In the genomic region with DNA sequence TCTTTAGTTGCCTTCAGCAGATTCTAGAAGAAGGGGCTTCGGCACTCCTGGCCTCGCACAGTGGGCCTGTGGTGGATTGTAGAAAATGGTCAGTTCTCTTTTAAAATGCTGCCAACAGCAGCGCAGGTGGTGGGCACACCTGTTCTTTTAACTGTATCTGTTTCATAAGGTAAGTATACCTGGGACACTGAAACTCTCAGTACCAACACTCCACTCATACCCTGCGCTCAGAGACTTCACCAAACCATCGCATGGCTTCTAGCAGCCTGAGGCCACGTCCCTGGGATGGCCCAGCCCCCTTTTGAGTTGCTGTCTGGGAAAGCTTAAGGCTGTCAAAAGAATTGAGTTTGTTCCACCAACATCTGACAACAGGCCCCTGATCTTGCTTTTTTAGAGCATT, we compare ENCODE assay signal across 25 cellular contexts. TPM values are rescaled to one million over a fixed set of nuclear protein-coding genes. Genes with fewer than 3 reads are reported as not detected.
A peak's percentile ranks its signal among the peaks of the same experiment; 100 is the strongest.
DNase-seq lines count a peak whose midpoint lies in the region; ATAC-seq and TF ChIP-seq lines count a peak whose summit lies in the region.
"Had no signal": no experiment of that assay in that cellular context is flagged by ENCODE, and none has a peak within 500 bp of the region (broad histone marks: within the 10 kb centered on the region; RNA-seq: fewer than 3 reads in every experiment).

No MANE protein-coding gene starts in this region.

- peaks cover 1% of the 10 kb centered on the region for H3K36me3 Mint-ChIP-seq in activated naive CD4-positive, alpha-beta T cell treated with anti-CD3 and anti-CD28 coated beads, Interleukin-2, amount 50 U/mL, for 24 hours
- peaks cover 3% of the 10 kb centered on the region for H3K36me3 Mint-ChIP-seq in activated naive CD4-positive, alpha-beta T cell treated with anti-CD3 and anti-CD28 coated beads for 36 hours (ENCODE audit: low read depth)
- peaks cover 12% of the 10 kb centered on the region for H3K36me3 Mint-ChIP-seq in activated B cell treated with CpG ODN at 0.5 μM for 24 hours (ENCODE audit: low read depth)
- no peaks in the 10 kb centered on the region for H3K36me3 Mint-ChIP-seq in osteocyte (ENCODE audit: unreplicated experiment)
- H3K36me3 Mint-ChIP-seq in type B pancreatic cell: no peaks in the 10 kb centered on the region
- peaks cover 4% of the 10 kb centered on the region for H3K36me3 Mint-ChIP-seq in activated naive CD8-positive, alpha-beta T cell treated with anti-CD3 and anti-CD28 coated beads, Interleukin-2, amount 50 U/mL, for 24 hours (ENCODE audit: low read depth)
- H3K36me3 Mint-ChIP-seq: activated naive CD8-positive, alpha-beta T cell; WTC11 had no signal

- H3K27me3 Mint-ChIP-seq in activated naive CD4-positive, alpha-beta T cell treated with anti-CD3 and anti-CD28 coated beads, Interleukin-2, amount 50 U/mL, for 24 hours: no peaks in the 10 kb centered on the region
- no peaks in the 10 kb centered on the region for H3K27me3 Mint-ChIP-seq in activated naive CD4-positive, alpha-beta T cell treated with anti-CD3 and anti-CD28 coated beads for 36 hours (ENCODE audit: low read depth)
- H3K27me3 Mint-ChIP-seq in activated B cell treated with CpG ODN at 0.5 μM for 24 hours: no peaks in the 10 kb centered on the region
- H3K27me3 Mint-ChIP-seq in osteocyte (ENCODE audit: unreplicated experiment): no peaks in the 10 kb centered on the region
- H3K27me3 Mint-ChIP-seq in type B pancreatic cell: no peaks in the 10 kb centered on the region
- H3K27me3 Mint-ChIP-seq in activated naive CD8-positive, alpha-beta T cell treated with anti-CD3 and anti-CD28 coated beads, Interleukin-2, amount 50 U/mL, for 24 hours: no peaks in the 10 kb centered on the region
- H3K27me3 Mint-ChIP-seq: activated naive CD8-positive, alpha-beta T cell; progenitor cell of endocrine pancreas had no signal

- no peaks in the 10 kb centered on the region for H3K4me1 Mint-ChIP-seq in activated naive CD4-positive, alpha-beta T cell treated with anti-CD3 and anti-CD28 coated beads, Interleukin-2, amount 50 U/mL, for 24 hours
- H3K4me1 Mint-ChIP-seq in activated naive CD4-positive, alpha-beta T cell treated with anti-CD3 and anti-CD28 coated beads for 36 hours (ENCODE audit: low read depth): peaks cover 5% of the 10 kb centered on the region
- peaks cover 22% of the 10 kb centered on the region for H3K4me1 Mint-ChIP-seq in activated B cell treated with CpG ODN at 0.5 μM for 24 hours
- peaks cover 15% of the 10 kb centered on the region for H3K4me1 Mint-ChIP-seq in osteocyte (ENCODE audit: unreplicated experiment)
- peaks cover 41% of the 10 kb centered on the region for H3K4me1 Mint-ChIP-seq in type B pancreatic cell (ENCODE audit: unreplicated experiment)
- no peaks in the 10 kb centered on the region for H3K4me1 Mint-ChIP-seq in activated naive CD8-positive, alpha-beta T cell treated with anti-CD3 and anti-CD28 coated beads, Interleukin-2, amount 50 U/mL, for 24 hours

- TF ChIP-seq CTCF in activated B cell treated with CpG ODN at 0.5 μM for 24 hours (IDR thresholded peaks at IDR 0.05): no peak
- no peak for TF ChIP-seq CTCF in osteocyte (IDR thresholded peaks at IDR 0.05)
- TF ChIP-seq CTCF in type B pancreatic cell (conservative IDR thresholded peaks at IDR 0.05): no peak

- ATAC-seq in activated B cell treated with CpG ODN at 0.5 μM for 24 hours (ENCODE audit: low read depth): no peak
- no peak for ATAC-seq in activated naive CD8-positive, alpha-beta T cell treated with anti-CD3 and anti-CD28 coated beads, Interleukin-2, amount 50 U/mL, for 24 hours
- ATAC-seq: A549, left colon, sciatic nerve, WTC11 had no signal

- CTCF ChIA-PET in activated naive CD4-positive, alpha-beta T cell treated with anti-CD3 and anti-CD28 coated beads for 36 hours (lab: Charles Lee): interaction anchor here (1.0 to 1.7 kb wide), 2 partner anchors 9 to 106 kb away, joined by 3 to 4 read pairs; no protein-coding TSS in a partner anchor
- CTCF ChIA-PET in activated B cell treated with CpG ODN at 0.5 μM for 24 hours (lab: Charles Lee): interaction anchor here (1.0 kb wide), 1 partner anchor 75 kb away, joined by 4 read pairs; no protein-coding TSS in a partner anchor

- no peaks in the 10 kb centered on the region for H3K9me3 Mint-ChIP-seq in activated naive CD4-positive, alpha-beta T cell treated with anti-CD3 and anti-CD28 coated beads, Interleukin-2, amount 50 U/mL, for 24 hours
- H3K9me3 Mint-ChIP-seq in activated naive CD4-positive, alpha-beta T cell treated with anti-CD3 and anti-CD28 coated beads for 36 hours: no peaks in the 10 kb centered on the region
- no peaks in the 10 kb centered on the region for H3K9me3 Mint-ChIP-seq in activated B cell treated with CpG ODN at 0.5 μM for 24 hours
- H3K9me3 Mint-ChIP-seq in osteocyte (ENCODE audit: unreplicated experiment): no peaks in the 10 kb centered on the region
- peaks cover 4% of the 10 kb centered on the region for H3K9me3 Mint-ChIP-seq in type B pancreatic cell
- H3K9me3 Mint-ChIP-seq in activated naive CD8-positive, alpha-beta T cell treated with anti-CD3 and anti-CD28 coated beads, Interleukin-2, amount 50 U/mL, for 24 hours: no peaks in the 10 kb centered on the region
- H3K9me3 Mint-ChIP-seq: neural crest cell, WTC11 had no signal

- intact Hi-C loops in activated naive CD4-positive, alpha-beta T cell treated with anti-CD3 and anti-CD28 coated beads for 36 hours (cut with micrococcal nuclease): no loop called here
- intact Hi-C loops in activated B cell treated with CpG ODN at 0.5 μM for 24 hours (cut with micrococcal nuclease): no loop called here

- H3K27ac Mint-ChIP-seq in activated naive CD4-positive, alpha-beta T cell treated with anti-CD3 and anti-CD28 coated beads, Interleukin-2, amount 50 U/mL, for 24 hours: peak overlapping the region; percentile 59
- no peak overlapping the region for H3K27ac Mint-ChIP-seq in activated naive CD4-positive, alpha-beta T cell treated with anti-CD3 and anti-CD28 coated beads for 36 hours
- H3K27ac Mint-ChIP-seq in activated B cell treated with CpG ODN at 0.5 μM for 24 hours (peak overlapping the region; percentile 46), osteocyte (ENCODE audit: unreplicated experiment) (no peak overlapping the region), type B pancreatic cell (peak overlapping the region; percentile 70)
- H3K27ac Mint-ChIP-seq in activated naive CD8-positive, alpha-beta T cell treated with anti-CD3 and anti-CD28 coated beads, Interleukin-2, amount 50 U/mL, for 24 hours: no peak overlapping the region
- H3K27ac Mint-ChIP-seq: progenitor cell of endocrine pancreas, WTC11 had no signal

- POLR2A ChIA-PET in activated B cell treated with CpG ODN at 0.5 μM for 24 hours (lab: Charles Lee): interaction anchor here (0.7 kb wide), 1 partner anchor 37 kb away, joined by 3 read pairs; no protein-coding TSS in a partner anchor

- H3K4me3 Mint-ChIP-seq in activated naive CD4-positive, alpha-beta T cell treated with anti-CD3 and anti-CD28 coated beads, Interleukin-2, amount 50 U/mL, for 24 hours: no peak overlapping the region
- no peak overlapping the region for H3K4me3 Mint-ChIP-seq in activated naive CD4-positive, alpha-beta T cell treated with anti-CD3 and anti-CD28 coated beads for 36 hours
- H3K4me3 Mint-ChIP-seq in activated B cell treated with CpG ODN at 0.5 μM for 24 hours (no peak overlapping the region), osteocyte (ENCODE audit: unreplicated experiment) (no peak overlapping the region), type B pancreatic cell (no peak overlapping the region)
- no peak overlapping the region for H3K4me3 Mint-ChIP-seq in activated naive CD8-positive, alpha-beta T cell treated with anti-CD3 and anti-CD28 coated beads, Interleukin-2, amount 50 U/mL, for 24 hours
- H3K4me3 Mint-ChIP-seq: activated naive CD8-positive, alpha-beta T cell; neural crest cell; WTC11 had no signal

- DNase-seq in activated naive CD4-positive, alpha-beta T cell treated with anti-CD3 and anti-CD28 coated beads for 36 hours: no peak
- DNase-seq in activated B cell treated with CpG ODN at 0.5 μM for 24 hours: no peak
- DNase-seq in osteocyte (ENCODE audit: extremely low spot score, unreplicated experiment): peak; percentile 56
- peak; percentile 42 for DNase-seq in type B pancreatic cell (ENCODE audit: extremely low spot score, unreplicated experiment)
- no peak for DNase-seq in dedifferentiated amniotic fluid mesenchymal stem cell (ENCODE audit: extremely low spot score)
- DNase-seq in activated naive CD8-positive, alpha-beta T cell treated with anti-CD3 and anti-CD28 coated beads, Interleukin-2, amount 50 U/mL, for 24 hours: no peak
- DNase-seq in Ammon's horn (ENCODE audit: low spot score): no peak
- DNase-seq: anterior cingulate cortex; DMS 273 treated with DMSO at 0.1 percent for 48 hours; effector CD8-positive, alpha-beta T cell; GOT3; hypothalamus; left colon; mesenchymal stem cell; NCI-H1105; NCI-H187; NCI-H2171 treated with DMSO at 0.1 percent for 48 hours; NCI-H510A had no signal

RNA-seq across cellular contexts. Expression of a gene that starts 56.7 kb away (rescaled TPM):
- 1 to 10 TPM; 1.0 to 1.7 TPM for total RNA-seq in activated naive CD4-positive, alpha-beta T cell treated with anti-CD3 and anti-CD28 coated beads for 36 hours
- 1.8 and 2.4 TPM in 2 replicates for total RNA-seq in activated B cell treated with CpG ODN at 0.5 μM for 24 hours
- total RNA-seq in osteocyte: 1.7 and 2.4 TPM in 2 replicates
- 1.2 and 2.7 TPM in 2 replicates for total RNA-seq in type B pancreatic cell (ENCODE audit: low replicate concordance)

Comparison
In these comparisons a context has a peak if more than half of its experiments do, and no peak if none do; other contexts are left out.
1. H3K27ac Mint-ChIP-seq: peak in activated naive CD4-positive, alpha-beta T cell treated with anti-CD3 and anti-CD28 coated beads, Interleukin-2, amount 50 U/mL, for 24 hours (single experiment), activated B cell treated with CpG ODN at 0.5 μM for 24 hours (single experiment) and type B pancreatic cell (single experiment); none in activated naive CD4-positive, alpha-beta T cell treated with anti-CD3 and anti-CD28 coated beads for 36 hours (single experiment), osteocyte (single experiment) and activated naive CD8-positive, alpha-beta T cell treated with anti-CD3 and anti-CD28 coated beads, Interleukin-2, amount 50 U/mL, for 24 hours (single experiment).
2. DNase-seq: peak in osteocyte (single experiment) and type B pancreatic cell (single experiment); none in activated naive CD4-positive, alpha-beta T cell treated with anti-CD3 and anti-CD28 coated beads for 36 hours (single experiment), activated B cell treated with CpG ODN at 0.5 μM for 24 hours (single experiment), dedifferentiated amniotic fluid mesenchymal stem cell (single experiment), activated naive CD8-positive, alpha-beta T cell treated with anti-CD3 and anti-CD28 coated beads, Interleukin-2, amount 50 U/mL, for 24 hours (single experiment) and Ammon's horn (single experiment).